ENCODE assay signal across 17 cellular contexts in genomic region chr9:114684036-114684435, GRCh38. TPM values are rescaled to one million over a fixed set of nuclear protein-coding genes. Genes with fewer than 3 reads are reported as not detected.
DNase-seq lines count a peak whose midpoint lies in the region; ATAC-seq and TF ChIP-seq lines count a peak whose summit lies in the region.
"Had no signal": no experiment of that assay in that cellular context is flagged by ENCODE, and none has a peak within 500 bp of the region (broad histone marks: within the 10 kb centered on the region; RNA-seq: fewer than 3 reads in every experiment).

No MANE protein-coding gene starts in this region.

- H3K36me3 Mint-ChIP-seq in activated T-cell treated with anti-CD3 and anti-CD28 coated beads, Interleukin-2, amount 50 U/mL, for 24 hours (ENCODE audit: low read depth): peaks cover 44% of the 10 kb centered on the region
- peaks cover 10 to 23% of the 10 kb centered on the region in 2 donors for H3K36me3 Mint-ChIP-seq in activated T-cell treated with anti-CD3 and anti-CD28 coated beads, Interleukin-2, amount 50 U/mL, for 72 hours (ENCODE audit: insufficient read depth in 2 of 2)
- no peaks in the 10 kb centered on the region for H3K36me3 Mint-ChIP-seq in endodermal cell (ENCODE audit: low read depth)
- H3K36me3 Mint-ChIP-seq in effector memory CD8-positive, alpha-beta T cell (ENCODE audit: insufficient read depth): no peaks in the 10 kb centered on the region
- H3K36me3 Mint-ChIP-seq: CD4-positive, CD25-positive, alpha-beta regulatory T cell had no signal

- no peaks in the 10 kb centered on the region for H3F3A ChIP-seq in PC-3 (ENCODE audit: low read length, unreplicated experiment)

- H3K27me3 ChIP-seq in PC-3 (ENCODE audit: low read length): no peaks in the 10 kb centered on the region
- H3K27me3 ChIP-seq in endodermal cell (ENCODE audit: control insufficient read depth, insufficient read depth, low read length, poor library complexity, severe bottlenecking): no peaks in the 10 kb centered on the region
- H3K27me3 ChIP-seq: MG63 had no signal

- H3K27me3 Mint-ChIP-seq in activated T-cell treated with anti-CD3 and anti-CD28 coated beads, Interleukin-2, amount 50 U/mL, for 24 hours: peaks cover 7% of the 10 kb centered on the region
- no peaks in the 10 kb centered on the region for H3K27me3 Mint-ChIP-seq in activated T-cell treated with anti-CD3 and anti-CD28 coated beads, Interleukin-2, amount 50 U/mL, for 72 hours (ENCODE audit: low read depth)
- peaks cover 5% of the 10 kb centered on the region for H3K27me3 Mint-ChIP-seq in endodermal cell (ENCODE audit: insufficient read depth)
- H3K27me3 Mint-ChIP-seq in effector memory CD8-positive, alpha-beta T cell: peaks cover 0 to under 1% of the 10 kb centered on the region in 2 donors

- H3K4me1 ChIP-seq in PC-3 (ENCODE audit: insufficient read depth, low read length) (peaks cover 34% of the 10 kb centered on the region), endodermal cell (ENCODE audit: control insufficient read depth, insufficient read depth, low read length) (no peaks in the 10 kb centered on the region)

- TF ChIP-seq CTCF in PC-3 (conservative IDR thresholded peaks at IDR 0.05; ENCODE audit: low read depth, low read length) (no peak), endodermal cell (conservative IDR thresholded peaks at IDR 0.05) (no peak), omental fat pad (IDR thresholded peaks at IDR 0.05) (no peak)

- intact Hi-C loops in PC-3 (cut with micrococcal nuclease): loop anchor here (5.0 kb wide), 1 partner anchor 33 kb away; no protein-coding TSS in a partner anchor

- 0 out of 2 replicates have a peak overlapping the region, but pooled peaks have one; percentile 5 for H3K27ac ChIP-seq in PC-3 (ENCODE audit: low read length)
- H3K27ac ChIP-seq in endodermal cell (ENCODE audit: low read depth, low read length): no peak overlapping the region

- DNase-seq in activated T-cell treated with anti-CD3 and anti-CD28 coated beads, Interleukin-2, amount 50 U/mL, for 24 hours: no peak
- DNase-seq in activated T-cell treated with anti-CD3 and anti-CD28 coated beads for 4 hours: no peak
- no peak for DNase-seq in PC-3
- peak in 1 of 2 donors; percentile 54 for DNase-seq in activated T-cell treated with anti-CD3 and anti-CD28 coated beads, Interleukin-2, amount 50 U/mL, for 72 hours
- DNase-seq in endodermal cell: peak; percentile 29
- DNase-seq in NCI-H2081 treated with DMSO at 0.1 percent for 48 hours (lab: John Stamatoyannopoulos, UW): no peak
- DNase-seq in effector memory CD8-positive, alpha-beta T cell: no peak
- DNase-seq in omental fat pad (ENCODE audit: low spot score): no peak
- DNase-seq: ACHN; Calu3; CD4-positive, CD25-positive, alpha-beta regulatory T cell; H7; MG63; NCI-H1105; NCI-H1694 treated with DMSO at 0.1 percent for 48 hours; NCI-H446 had no signal

- H3K9me3 Mint-ChIP-seq in activated T-cell treated with anti-CD3 and anti-CD28 coated beads, Interleukin-2, amount 50 U/mL, for 24 hours: peaks cover 10% of the 10 kb centered on the region
- peaks cover 0 to 4% of the 10 kb centered on the region in 2 donors for H3K9me3 Mint-ChIP-seq in activated T-cell treated with anti-CD3 and anti-CD28 coated beads, Interleukin-2, amount 50 U/mL, for 72 hours
- no peaks in the 10 kb centered on the region for H3K9me3 Mint-ChIP-seq in endodermal cell
- no peaks in the 10 kb centered on the region for H3K9me3 Mint-ChIP-seq in effector memory CD8-positive, alpha-beta T cell
- H3K9me3 Mint-ChIP-seq: CD4-positive, CD25-positive, alpha-beta regulatory T cell had no signal

- no TSS peak for BruUV-seq in PC-3 (replicated peaks; lab: Mats Ljungman, UMichigan)

- peak overlapping the region; percentile 58 for H3K27ac Mint-ChIP-seq in activated T-cell treated with anti-CD3 and anti-CD28 coated beads, Interleukin-2, amount 50 U/mL, for 24 hours
- peak overlapping the region; percentile 2 for H3K27ac Mint-ChIP-seq in activated T-cell treated with anti-CD3 and anti-CD28 coated beads, Interleukin-2, amount 50 U/mL, for 72 hours
- H3K27ac Mint-ChIP-seq in endodermal cell: no peak overlapping the region
- H3K27ac Mint-ChIP-seq in effector memory CD8-positive, alpha-beta T cell: no peak overlapping the region

- no peak for ATAC-seq in PC-3
- no peak for ATAC-seq in activated T-cell treated with anti-CD3 and anti-CD28 coated beads, Interleukin-2, amount 50 U/mL, for 72 hours (replicated peaks in 1 of 2)
- no peak for ATAC-seq in effector memory CD8-positive, alpha-beta T cell (replicated peaks)
- no peak for ATAC-seq in omental fat pad (ENCODE audit: low FRiP score)
- ATAC-seq: HepG2 had no signal

- 87 to 91% methylated on average over 5 to 6 of the region's 6 CpGs for WGBS in endodermal cell (ENCODE audit: insufficient coverage in 1 of 2, insufficient read length in 1 of 2), 2 experiments

- H3K4me3 Mint-ChIP-seq in activated T-cell treated with anti-CD3 and anti-CD28 coated beads, Interleukin-2, amount 50 U/mL, for 24 hours: peak overlapping the region; percentile 52
- H3K4me3 Mint-ChIP-seq in activated T-cell treated with anti-CD3 and anti-CD28 coated beads, Interleukin-2, amount 50 U/mL, for 72 hours: peak overlapping the region; percentile 11 to 70
- no peak overlapping the region for H3K4me3 Mint-ChIP-seq in endodermal cell
- H3K4me3 Mint-ChIP-seq in effector memory CD8-positive, alpha-beta T cell: no peak overlapping the region
- H3K4me3 Mint-ChIP-seq: CD4-positive, CD25-positive, alpha-beta regulatory T cell had no signal

- H3K9ac ChIP-seq in PC-3 (ENCODE audit: low read length) (no peak overlapping the region), endodermal cell (ENCODE audit: extremely low read depth, low read length, poor library complexity, severe bottlenecking) (no peak overlapping the region)

- H3K4me1 Mint-ChIP-seq in activated T-cell treated with anti-CD3 and anti-CD28 coated beads, Interleukin-2, amount 50 U/mL, for 24 hours (ENCODE audit: low read depth): peaks cover 79% of the 10 kb centered on the region
- H3K4me1 Mint-ChIP-seq in activated T-cell treated with anti-CD3 and anti-CD28 coated beads, Interleukin-2, amount 50 U/mL, for 72 hours (ENCODE audit: low read depth): peaks cover 70% of the 10 kb centered on the region
- peaks cover 2% of the 10 kb centered on the region for H3K4me1 Mint-ChIP-seq in endodermal cell
- H3K4me1 Mint-ChIP-seq in effector memory CD8-positive, alpha-beta T cell (ENCODE audit: low read depth in 2 of 2): peaks cover 13 to 16% of the 10 kb centered on the region in 2 donors

- no peak overlapping the region for H2AFZ ChIP-seq in PC-3 (ENCODE audit: low read length)

- no peaks in the 10 kb centered on the region for H3K9me2 ChIP-seq in PC-3 (replicated peaks; ENCODE audit: low read length)

- H3K4me2 ChIP-seq in PC-3 (ENCODE audit: low read length): no peak overlapping the region

- H3K4me3 ChIP-seq in PC-3 (ENCODE audit: low read length) (no peak overlapping the region), endodermal cell (ENCODE audit: low read length) (no peak overlapping the region)
- H3K4me3 ChIP-seq: MG63 had no signal

- POLR2A ChIA-PET in PC-3 (lab: Charles Lee; ENCODE audit: unreplicated experiment): interaction anchor here (0.6 kb wide), 1 partner anchor 152 kb away, joined by 4 read pairs; no protein-coding TSS in a partner anchor

- no peaks in the 10 kb centered on the region for H3K36me3 ChIP-seq in PC-3 (ENCODE audit: low read depth, low read length)
- H3K36me3 ChIP-seq in endodermal cell (ENCODE audit: control insufficient read depth, insufficient read depth, low read length): no peaks in the 10 kb centered on the region
- H3K36me3 ChIP-seq: MG63 had no signal

- H3K79me2 ChIP-seq in PC-3 (ENCODE audit: low read length): no peaks in the 10 kb centered on the region

- H3K9me3 ChIP-seq in PC-3 (ENCODE audit: low read length) (no peaks in the 10 kb centered on the region), endodermal cell (ENCODE audit: control insufficient read depth, low read length) (no peaks in the 10 kb centered on the region)

- CTCF ChIA-PET in PC-3 (lab: Charles Lee): no interaction called here

- H4K20me1 ChIP-seq in PC-3 (ENCODE audit: low read length): no peaks in the 10 kb centered on the region

RNA-seq across cellular contexts. Expression of gene TEX48, which starts 2.0 kb away (rescaled TPM):
- total RNA-seq in PC-3 (2014; rRNA removed) (2.4 TPM in 1 of 2 replicates, not detected in the other), endodermal cell (not detected), omental fat pad (not detected)
- total RNA-seq in activated T-cell treated with anti-CD3 and anti-CD28 coated beads, Interleukin-2, amount 50 U/mL, for 72 hours: 1 to 10 TPM; 1.4 to 1.7 TPM
- not detected for polyA plus RNA-seq in endodermal cell (2013, experiment 1 of 2)
- not detected for polyA plus RNA-seq in endodermal cell (2013, experiment 2 of 2)
- total RNA-seq: Calu3; CD4-positive, CD25-positive, alpha-beta regulatory T cell; H7; HepG2 had no signal
- polyA plus RNA-seq: CD4-positive, CD25-positive, alpha-beta regulatory T cell; HepG2 had no signal

RNA-seq across cellular contexts. Expression of gene TEX53, which starts 26.4 kb away (rescaled TPM):
- not detected in 2 replicates for total RNA-seq in PC-3 (2014; rRNA removed)
- total RNA-seq in activated T-cell treated with anti-CD3 and anti-CD28 coated beads, Interleukin-2, amount 50 U/mL, for 72 hours: not detected
- not detected for total RNA-seq in endodermal cell
- polyA plus RNA-seq in endodermal cell (2013, experiment 1 of 2): not detected
- not detected for polyA plus RNA-seq in endodermal cell (2013, experiment 2 of 2)
- not detected for total RNA-seq in omental fat pad
- total RNA-seq: Calu3; CD4-positive, CD25-positive, alpha-beta regulatory T cell; H7; HepG2 had no signal
- polyA plus RNA-seq: CD4-positive, CD25-positive, alpha-beta regulatory T cell; HepG2 had no signal

Comparison
In these comparisons a context has a peak if more than half of its experiments do, and no peak if none do; other contexts are left out.
1. H3K27ac Mint-ChIP-seq: peak in activated T-cell treated with anti-CD3 and anti-CD28 coated beads, Interleukin-2, amount 50 U/mL, for 24 hours (single experiment) and activated T-cell treated with anti-CD3 and anti-CD28 coated beads, Interleukin-2, amount 50 U/mL, for 72 hours (single experiment); none in endodermal cell (single experiment) and effector memory CD8-positive, alpha-beta T cell (0 of 2).
2. H3K4me3 Mint-ChIP-seq: peak in activated T-cell treated with anti-CD3 and anti-CD28 coated beads, Interleukin-2, amount 50 U/mL, for 24 hours (single experiment) and activated T-cell treated with anti-CD3 and anti-CD28 coated beads, Interleukin-2, amount 50 U/mL, for 72 hours (2 of 2); none in endodermal cell (single experiment) and effector memory CD8-positive, alpha-beta T cell (0 of 2).